Comparison of ENCODE assay signal across 2 cellular contexts in the genomic region with DNA sequence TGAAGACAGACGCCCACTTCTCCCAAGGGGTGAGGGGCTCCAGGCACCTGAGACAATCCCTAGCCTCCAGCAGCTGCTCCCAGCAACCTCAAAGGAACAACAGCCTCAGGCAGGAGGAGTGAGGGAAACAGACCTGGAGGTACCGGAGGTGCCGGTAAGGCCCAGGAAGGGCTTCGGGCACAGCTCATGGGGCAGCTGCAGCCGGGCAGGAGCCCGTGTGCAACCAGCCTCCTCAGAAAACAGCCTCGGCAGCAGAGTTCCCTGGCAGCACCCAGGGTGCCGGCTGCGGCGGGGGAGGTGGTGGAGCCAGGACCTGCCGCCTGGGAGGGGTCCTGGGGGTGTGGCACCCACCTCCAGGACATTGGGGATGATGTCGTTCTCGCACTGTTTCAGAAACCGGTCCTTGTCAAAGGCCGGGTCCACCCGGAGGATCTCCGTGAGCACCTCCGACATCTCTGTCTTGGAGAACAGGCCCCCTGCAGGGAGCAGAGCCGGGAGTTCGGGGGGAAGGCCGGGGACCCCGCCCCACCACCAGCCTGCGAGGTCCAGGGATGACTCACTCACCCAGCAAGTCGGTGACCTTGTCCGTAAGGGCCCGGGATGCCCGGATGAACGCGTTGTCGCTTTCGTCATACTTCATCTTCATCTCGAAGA.
TF ChIP-seq lines count a peak whose summit lies in the region.

No MANE protein-coding gene starts in this region.

TF ChIP-seq in SK-N-SH treated with all-trans-retinoic acid at 6 μM for 48 hours, 23 proteins besides CTCF, POLR2A, EP300 and RAD21:
- TF ChIP-seq ESRRG (CRISPR knock-in tag; IDR thresholded peaks at IDR 0.05) (no peak), ARNTL (CRISPR knock-in tag; IDR thresholded peaks at IDR 0.05; ENCODE audit: borderline replicate concordance, low read depth) (no peak), ZFP3 (CRISPR knock-in tag; IDR thresholded peaks at IDR 0.05) (peak; percentile 96), ZNF8 (CRISPR knock-in tag; IDR thresholded peaks at IDR 0.05) (no peak)
- TF ChIP-seq, protein P1, sequence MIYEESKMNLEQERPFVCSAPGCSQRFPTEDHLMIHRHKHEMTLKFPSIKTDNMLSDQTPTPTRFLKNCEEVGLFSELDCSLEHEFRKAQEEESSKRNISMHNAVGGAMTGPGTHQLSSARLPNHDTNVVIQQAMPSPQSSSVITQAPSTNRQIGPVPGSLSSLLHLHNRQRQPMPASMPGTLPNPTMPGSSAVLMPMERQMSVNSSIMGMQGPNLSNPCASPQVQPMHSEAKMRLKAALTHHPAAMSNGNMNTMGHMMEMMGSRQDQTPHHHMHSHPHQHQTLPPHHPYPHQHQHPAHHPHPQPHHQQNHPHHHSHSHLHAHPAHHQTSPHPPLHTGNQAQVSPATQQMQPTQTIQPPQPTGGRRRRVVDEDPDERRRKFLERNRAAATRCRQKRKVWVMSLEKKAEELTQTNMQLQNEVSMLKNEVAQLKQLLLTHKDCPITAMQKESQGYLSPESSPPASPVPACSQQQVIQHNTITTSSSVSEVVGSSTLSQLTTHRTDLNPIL (CRISPR knock-in tag; IDR thresholded peaks at IDR 0.05; ENCODE audit: low read depth): no peak

TF ChIP-seq in SK-N-SH, 30 proteins besides CTCF, POLR2A, EP300 and RAD21:
- no peak for TF ChIP-seq CHD2 (IDR thresholded peaks at IDR 0.05; ENCODE audit: low read length, partially characterized antibody)
- no peak for TF ChIP-seq POLR2AphosphoS5 (IDR thresholded peaks at IDR 0.05; ENCODE audit: low read depth, low read length)
